In genomic region chr12:11581179-11581755, GRCh38 we compare ENCODE assay signal across 8 cellular contexts.
DNase-seq lines count a peak whose midpoint lies in the region; ATAC-seq, FAIRE-seq and TF ChIP-seq lines count a peak whose summit lies in the region.

No MANE protein-coding gene starts in this region.

- H3K27ac ChIP-seq in HepG2 (ENCODE audit: extremely low read length, insufficient read depth, low read length), result no peak overlapping the region

- TF ChIP-seq POLR2A in HepG2 (IDR thresholded peaks at IDR 0.05; ENCODE audit: insufficient read depth in 1 of 2, low read depth in 2 of 2, low read length in 2 of 2), result no peak

- H3K36me3 ChIP-seq in HepG2 (replicated peaks in 1 of 2; ENCODE audit: control insufficient read depth in 1 of 2, insufficient read depth in 2 of 2, low read length in 2 of 2), result no peaks in the 10 kb centered on the region

- peaks cover 39% of the 10 kb centered on the region for H3K4me1 Mint-ChIP-seq in chondrocyte (ENCODE audit: low read depth)

- H3K4me2 ChIP-seq in HepG2 (ENCODE audit: low read depth, low read length), result no peak overlapping the region

- no peaks in the 10 kb centered on the region for H3K9me3 Mint-ChIP-seq in chondrocyte (ENCODE audit: low read depth)

- TF ChIP-seq EP300 in HepG2 (IDR thresholded peaks at IDR 0.05; ENCODE audit: low read depth in 2 of 2, low read length in 2 of 2) (no peak), HepG2 (CRISPR knock-in tag; IDR thresholded peaks at IDR 0.05; ENCODE audit: borderline replicate concordance) (no peak)

- TF ChIP-seq RAD21 in HepG2 (CRISPR knock-in tag; IDR thresholded peaks at IDR 0.05), result peak; percentile 63

- FAIRE-seq in A204.1 (lab: Jason Lieb, UNC) (peak; percentile 96), GM18507 (lab: Jason Lieb, UNC) (peak; percentile 78), HepG2 (lab: Jason Lieb, UNC) (peak; percentile 81)

- peak; percentile 92 for TF ChIP-seq CTCF in chondrocyte (IDR thresholded peaks at IDR 0.05)
- TF ChIP-seq CTCF in HepG2 (CRISPR knock-in tag; IDR thresholded peaks at IDR 0.05), result peak; percentile 59

- H2AFZ ChIP-seq in HepG2 (ENCODE audit: low read length), result no peak overlapping the region

- ATAC-seq in HepG2 (no peak), HG02588 (IDR thresholded peaks at IDR 0.05; ENCODE audit: unreplicated experiment) (no peak)

- H3K9ac ChIP-seq in HepG2 (ENCODE audit: insufficient read depth, low read depth, low read length), result no peak overlapping the region

- no TSS peak for BruUV-seq in HepG2 (replicated peaks; lab: Mats Ljungman, UMichigan)

- H3K4me1 ChIP-seq in HepG2 (ENCODE audit: insufficient read depth, low read length), result no peaks in the 10 kb centered on the region

- 26% methylated on average over 2 of the region's 2 CpGs for WGBS in HepG2 (ENCODE audit: low lambda C conversion rate)

- in situ Hi-C loops in HepG2 (cut with HindIII; ENCODE audit: extremely low pct_ligation_motif_present, low pct_unique_long_range_greater_than_20kb), result loop anchor here (5.0 kb wide), 1 partner anchor 451 kb away; no protein-coding TSS in a partner anchor

- POLR2A ChIA-PET in HepG2 (lab: Yijun Ruan, JAX), result no interaction called here

- no peaks in the 10 kb centered on the region for H4K20me1 ChIP-seq in HepG2 (ENCODE audit: insufficient read depth, low read length)

- H3K4me3 Mint-ChIP-seq in chondrocyte (ENCODE audit: unreplicated experiment), result no peak overlapping the region

- H3K36me3 Mint-ChIP-seq in chondrocyte (ENCODE audit: low read depth), result no peaks in the 10 kb centered on the region

- H3K9me3 ChIP-seq in HepG2 (ENCODE audit: low read length), result no peaks in the 10 kb centered on the region

- H3K27me3 Mint-ChIP-seq in chondrocyte (ENCODE audit: low read depth), result no peaks in the 10 kb centered on the region

- CTCF ChIA-PET in HepG2 (lab: Yijun Ruan, JAX; ENCODE audit: low intra/inter-chr PET ratio, low total read pairs), result interaction anchor here (0.8 to 4.4 kb wide), 5 partner anchors 42 to 455 kb away, joined by 3 to 51 read pairs (median 5); no protein-coding TSS in a partner anchor

- H3K27me3 ChIP-seq in HepG2 (ENCODE audit: control insufficient read depth in 1 of 2, insufficient read depth in 2 of 2, low read length in 2 of 2), result no peaks in the 10 kb centered on the region; a peak in 1 of 5 replicates

- no peaks in the 10 kb centered on the region for H3K79me2 ChIP-seq in HepG2 (ENCODE audit: insufficient read depth, low read length)

- H3K4me3 ChIP-seq in HepG2 (replicated peaks in 1 of 3; ENCODE audit: insufficient read depth in 1 of 3, low read depth in 2 of 3, low read length in 3 of 3), result no peak overlapping the region

- intact Hi-C loops in HepG2 (cut with micrococcal nuclease; ENCODE audit: unreplicated experiment), result loop anchor here (1.0 to 10.0 kb wide), 5 partner anchors 234 to 1124 kb away; no protein-coding TSS in a partner anchor

- DNase-seq in GM18507 (ENCODE audit: extremely low spot score, insufficient read length, low read depth) (no peak), NCI-H2196 (lab: John Stamatoyannopoulos, UW; ENCODE audit: unreplicated experiment) (peak; percentile 72), chondrocyte (ENCODE audit: low spot score) (no peak), HepG2 (ENCODE audit: low spot score) (peak; percentile 50)
- peak; percentile 57 for DNase-seq in activated CD4-positive, CD25-positive, alpha-beta regulatory T cell treated with anti-CD3 and anti-CD28 coated beads, Interleukin-2, amount 50 U/mL, for 16 hours (ENCODE audit: low read depth, low spot score)
- peak; percentile 72 for DNase-seq in stimulated activated CD8-positive, alpha-beta memory T cell treated with anti-CD3 and anti-CD28 coated beads, Interleukin-12 subunit alpha, Interleukin-12 subunit beta, amount 100 ng/mL, for 1 hour (ENCODE audit: low read depth)

- H3K27ac Mint-ChIP-seq in chondrocyte (ENCODE audit: unreplicated experiment), result peak overlapping the region; percentile 9

TF ChIP-seq in HepG2, 621 proteins besides CTCF, POLR2A, EP300 and RAD21:
- TF ChIP-seq HNF4A (CRISPR knock-in tag; IDR thresholded peaks at IDR 0.05) (no peak), ZNF652 (CRISPR knock-in tag; IDR thresholded peaks at IDR 0.05; ENCODE audit: borderline replicate concordance, low read depth) (no peak), SMC3 (IDR thresholded peaks at IDR 0.05; ENCODE audit: low read length) (peak; percentile 80), STAG1 (CRISPR knock-in tag; IDR thresholded peaks at IDR 0.05) (peak; percentile 87)

Comparison
In these comparisons a context has a peak if more than half of its experiments do, and no peak if none do; other contexts are left out.
1. DNase-seq: peak in NCI-H2196 (single experiment), activated CD4-positive, CD25-positive, alpha-beta regulatory T cell treated with anti-CD3 and anti-CD28 coated beads, Interleukin-2, amount 50 U/mL, for 16 hours (single experiment), HepG2 (single experiment) and stimulated activated CD8-positive, alpha-beta memory T cell treated with anti-CD3 and anti-CD28 coated beads, Interleukin-12 subunit alpha, Interleukin-12 subunit beta, amount 100 ng/mL, for 1 hour (single experiment); none in GM18507 (single experiment) and chondrocyte (single experiment).